12 cellular contexts compared by ENCODE assay signal in genomic region chr5:95102687-95103086, GRCh38.
DNase-seq lines count a peak whose midpoint lies in the region; ATAC-seq, FAIRE-seq and TF ChIP-seq lines count a peak whose summit lies in the region.
"Had no signal": no experiment of that assay in that cellular context is flagged by ENCODE, and none has a peak within 500 bp of the region (broad histone marks: within the 10 kb centered on the region; RNA-seq: fewer than 3 reads in every experiment).

No MANE protein-coding gene starts in this region.

- FAIRE-seq in colon (lab: Jason Lieb, UNC): peak; percentile 33
- FAIRE-seq: endothelial cell of umbilical vein, pancreas had no signal

- H3K27me3 Mint-ChIP-seq in glutamatergic neuron (ENCODE audit: unreplicated experiment): no peaks in the 10 kb centered on the region

- H3K9me3 ChIP-seq in gastroesophageal sphincter: no peaks in the 10 kb centered on the region
- H3K9me3 ChIP-seq: breast epithelium, pancreas had no signal

- ATAC-seq in GM18907 (IDR thresholded peaks at IDR 0.05; ENCODE audit: unreplicated experiment) (peak; percentile 99), GM21529 (IDR thresholded peaks at IDR 0.05; ENCODE audit: unreplicated experiment) (peak; percentile 89), HG03064 (IDR thresholded peaks at IDR 0.05; ENCODE audit: low read depth, unreplicated experiment) (peak; percentile 91), gastroesophageal sphincter (no peak)
- ATAC-seq: pancreas had no signal

- no peak for DNase-seq in activated naive CD4-positive, alpha-beta T cell treated with Interleukin-2 at 50 U/mL for 16 hours
- DNase-seq in HPDE6-E6E7 (ENCODE audit: extremely low spot score): no peak
- DNase-seq in glutamatergic neuron: no peak
- DNase-seq: hippocampal formation, pancreas had no signal

- H3K4me1 ChIP-seq in gastroesophageal sphincter: no peaks in the 10 kb centered on the region
- H3K4me1 ChIP-seq: breast epithelium, pancreas had no signal

- H3K27ac Mint-ChIP-seq in glutamatergic neuron (ENCODE audit: unreplicated experiment): no peak overlapping the region

- no peaks in the 10 kb centered on the region for H3K4me1 Mint-ChIP-seq in glutamatergic neuron (ENCODE audit: low read depth, unreplicated experiment)

- WGBS in gastroesophageal sphincter (ENCODE audit: low coverage in 1 of 2), 2 donors: 75 to 89% methylated on average over 1 of the region's 1 CpG

- no peaks in the 10 kb centered on the region for H3K36me3 Mint-ChIP-seq in glutamatergic neuron (ENCODE audit: unreplicated experiment)

- TF ChIP-seq CTCF in gastroesophageal sphincter (IDR thresholded peaks at IDR 0.05): no peak
- TF ChIP-seq CTCF in glutamatergic neuron (IDR thresholded peaks at IDR 0.05; ENCODE audit: partially characterized antibody, unreplicated experiment): no peak

- TF ChIP-seq POLR2A in gastroesophageal sphincter (IDR thresholded peaks at IDR 0.05): no peak

- no peak overlapping the region for H3K27ac ChIP-seq in gastroesophageal sphincter
- H3K27ac ChIP-seq: breast epithelium, pancreas had no signal

- H3K4me3 Mint-ChIP-seq in glutamatergic neuron (ENCODE audit: unreplicated experiment): no peak overlapping the region

- no peak overlapping the region for H3K4me3 ChIP-seq in gastroesophageal sphincter
- H3K4me3 ChIP-seq: breast epithelium, pancreas had no signal

- no peaks in the 10 kb centered on the region for H3K9me3 Mint-ChIP-seq in glutamatergic neuron (ENCODE audit: unreplicated experiment)

- no peaks in the 10 kb centered on the region for H3K36me3 ChIP-seq in gastroesophageal sphincter
- H3K36me3 ChIP-seq: breast epithelium, pancreas had no signal

- TF ChIP-seq EP300 in gastroesophageal sphincter (IDR thresholded peaks at IDR 0.05): no peak

- no peaks in the 10 kb centered on the region for H3K27me3 ChIP-seq in gastroesophageal sphincter
- H3K27me3 ChIP-seq: breast epithelium, pancreas had no signal
